14 cellular contexts compared by ENCODE assay signal in genomic region chr4:20255823-20256222, GRCh38.
DNase-seq lines count a peak whose midpoint lies in the region; ATAC-seq, FAIRE-seq and TF ChIP-seq lines count a peak whose summit lies in the region.
"Had no signal": no experiment of that assay in that cellular context is flagged by ENCODE, and none has a peak within 500 bp of the region (broad histone marks: within the 10 kb centered on the region; RNA-seq: fewer than 3 reads in every experiment).

No MANE protein-coding gene starts in this region.

- H2AFZ ChIP-seq in neuron (ENCODE audit: low read depth, low read length) = no peak overlapping the region

- H3K9me3 ChIP-seq in neuron (ENCODE audit: low read length) = no peaks in the 10 kb centered on the region

- H3K4me1 ChIP-seq in neuron (ENCODE audit: insufficient read depth, low read length) = peaks cover 32% of the 10 kb centered on the region

- peaks cover 4% of the 10 kb centered on the region for H3K36me3 ChIP-seq in neuron (ENCODE audit: insufficient read depth, low read length)

- DNase-seq in AG09309 (ENCODE audit: low read depth) = no peak
- peak; percentile 19 for DNase-seq in NCI-H69 (lab: John Stamatoyannopoulos, UW)
- no peak for DNase-seq in fibroblast of mammary gland (ENCODE audit: low read depth)
- no peak for DNase-seq in NCI-H748 (lab: John Stamatoyannopoulos, UW; ENCODE audit: unreplicated experiment)
- no peak for DNase-seq in HTR-8/SVneo (ENCODE audit: insufficient read length, low spot score)
- DNase-seq: activated naive CD4-positive, alpha-beta T cell treated with Interleukin-2 at 50 U/mL for 16 hours; CD4-positive, CD25-positive, alpha-beta regulatory T cell; effector CD8-positive, alpha-beta T cell; naive thymus-derived CD4-positive, alpha-beta T cell; NCI-H187 treated with DMSO at 0.1 percent for 48 hours; stimulated activated CD8-positive, alpha-beta memory T cell treated with anti-CD3 and anti-CD28 coated beads, Interleukin-4, amount 100 ng/mL, for 48 hours had no signal

- no peak for FAIRE-seq in HTR-8/SVneo (lab: Jason Lieb, UNC)

- ATAC-seq in HG03159 (IDR thresholded peaks at IDR 0.05; ENCODE audit: unreplicated experiment) = no peak
- ATAC-seq in HG02763 (IDR thresholded peaks at IDR 0.05; ENCODE audit: unreplicated experiment) = no peak
- ATAC-seq: naive thymus-derived CD4-positive, alpha-beta T cell had no signal

- TF ChIP-seq CTCF in AG09309 (IDR thresholded peaks at IDR 0.05; ENCODE audit: control insufficient read depth, insufficient read depth, low read depth, low read length, missing control alignments) (no peak), fibroblast of mammary gland (conservative IDR thresholded peaks at IDR 0.05; ENCODE audit: control insufficient read depth, insufficient read depth, low read depth, low read length) (no peak)

- peak overlapping the region; percentile 87 for H3K4me3 ChIP-seq in AG09309 (ENCODE audit: control insufficient read depth, low read depth, low read length)
- H3K4me3 ChIP-seq in fibroblast of mammary gland (ENCODE audit: control insufficient read depth, low read depth, low read length) = peak overlapping the region; percentile 79
- peak overlapping the region; percentile 98 for H3K4me3 ChIP-seq in neuron (ENCODE audit: low read length)

- no peaks in the 10 kb centered on the region for H3K27me3 ChIP-seq in neuron (ENCODE audit: insufficient read depth, low read length)
